Comparison of ENCODE assay signal across 9 cellular contexts in genomic region chr1:55039342-55040082, GRCh38. TPM values are rescaled to one million over a fixed set of nuclear protein-coding genes. Genes with fewer than 3 reads are reported as not detected.
DNase-seq lines count a peak whose midpoint lies in the region; ATAC-seq and TF ChIP-seq lines count a peak whose summit lies in the region.
"Had no signal": no experiment of that assay in that cellular context is flagged by ENCODE, and none has a peak within 500 bp of the region (broad histone marks: within the 10 kb centered on the region; RNA-seq: fewer than 3 reads in every experiment).

Gene PCSK9, plus strand, starts transcription at chr1:55039548. Its CDS starts 290 bp downstream, at chr1:55039838.

- peak; percentile 45 for DNase-seq in GM23248
- DNase-seq in Peyer's patch = peak in 1 of 3 donors; percentile 70
- peak; percentile 18 for DNase-seq in glomerular visceral epithelial cell (ENCODE audit: extremely low spot score)
- DNase-seq in trophoblast cell = no peak
- DNase-seq in NCI-H82 (lab: John Stamatoyannopoulos, UW) = no peak
- no peak for DNase-seq in effector CD4-positive, alpha-beta T cell
- DNase-seq: NCI-H2029 had no signal

- H2BK120ac ChIP-seq in trophoblast cell (ENCODE audit: insufficient read depth, low read length, poor library complexity) = no peak within 1 kb of the TSS

- no peak within 1 kb of the TSS for H3K27ac ChIP-seq in GM23248
- H3K27ac ChIP-seq in Peyer's patch = peak within 1 kb of the TSS in 2 of 4 donors; percentile 17 to 28
- H3K27ac ChIP-seq in trophoblast cell (ENCODE audit: low read depth, low read length) = no peak within 1 kb of the TSS

- H3K79me1 ChIP-seq in trophoblast cell (ENCODE audit: low read length) = no peaks in the 10 kb centered on the region

- H3K9me2 ChIP-seq in GM23248 (ENCODE audit: insufficient read depth) = no peaks in the 10 kb centered on the region

- no peak within 1 kb of the TSS for H2AK5ac ChIP-seq in trophoblast cell (ENCODE audit: low read length)

- TF ChIP-seq CTCF in Peyer's patch (IDR thresholded peaks at IDR 0.05) = no peak

- no peak within 1 kb of the TSS for H3K23ac ChIP-seq in trophoblast cell (ENCODE audit: low read length)

- no peaks in the 10 kb centered on the region for H4K20me1 ChIP-seq in GM23248 (ENCODE audit: insufficient read depth)

- 7 to 8% methylated on average over 59 to 62 of the region's 67 CpGs for WGBS in GM23248 (ENCODE audit: low coverage in 1 of 2, low lambda C conversion rate in 2 of 2, missing lambda C conversion rate in 2 of 2), 2 experiments
- WGBS in trophoblast cell (ENCODE audit: extremely low coverage, insufficient coverage, insufficient read length) = no CpG with 5 or more reads among the region's 67 CpGs

- no peak within 1 kb of the TSS for H2BK5ac ChIP-seq in trophoblast cell (ENCODE audit: low read depth, low read length, poor library complexity)

- peak in 1 of 2 donors; percentile 49 for TF ChIP-seq POLR2A in Peyer's patch (IDR thresholded peaks at IDR 0.05)

- H3K14ac ChIP-seq in trophoblast cell (ENCODE audit: low read length) = no peak within 1 kb of the TSS

- H4K8ac ChIP-seq in trophoblast cell (ENCODE audit: low read depth, low read length) = no peak within 1 kb of the TSS

- H3K4ac ChIP-seq in trophoblast cell (ENCODE audit: low read depth, low read length) = no peak within 1 kb of the TSS

- peak within 1 kb of the TSS; percentile 68 for H3K4me2 ChIP-seq in GM23248 (ENCODE audit: unreplicated experiment)
- peak within 1 kb of the TSS; percentile 66 for H3K4me2 ChIP-seq in trophoblast cell (ENCODE audit: low read length)

- H4K91ac ChIP-seq in trophoblast cell (ENCODE audit: low read depth, low read length) = no peak within 1 kb of the TSS

- no peak within 1 kb of the TSS for H2BK12ac ChIP-seq in trophoblast cell (ENCODE audit: low read length)

- no peak within 1 kb of the TSS for H3K9ac ChIP-seq in GM23248
- no peak within 1 kb of the TSS for H3K9ac ChIP-seq in trophoblast cell (ENCODE audit: low read length)

- H3K36me3 ChIP-seq in GM23248 (ENCODE audit: low read depth) (no peaks in the 10 kb centered on the region), Peyer's patch (no peaks in the 10 kb centered on the region), trophoblast cell (ENCODE audit: control insufficient read depth in 1 of 2, insufficient read depth in 2 of 2, low read length in 2 of 2) (no peaks in the 10 kb centered on the region)

- H3K79me2 ChIP-seq in GM23248 (ENCODE audit: insufficient read depth) = no peaks in the 10 kb centered on the region
- H3K79me2 ChIP-seq in trophoblast cell (ENCODE audit: control insufficient read depth, insufficient read depth, low read length, poor library complexity) = no peaks in the 10 kb centered on the region

- H3K4me1 ChIP-seq in GM23248 (ENCODE audit: insufficient read depth) (no peaks in the 10 kb centered on the region), Peyer's patch (peaks cover 0 to 19% (median 0%) of the 10 kb centered on the region in 4 donors), trophoblast cell (ENCODE audit: control insufficient read depth in 1 of 2, insufficient read depth in 2 of 2, low read length in 2 of 2) (peaks cover 7 to 9% of the 10 kb centered on the region in 2 experiments)

- H3F3A ChIP-seq in GM23248 (ENCODE audit: insufficient read depth) = no peaks in the 10 kb centered on the region

- H3K9me3 ChIP-seq in GM23248 (ENCODE audit: low read depth) (no peaks in the 10 kb centered on the region), Peyer's patch (no peaks in the 10 kb centered on the region), trophoblast cell (ENCODE audit: insufficient read depth, low read depth, low read length) (peaks cover 4% of the 10 kb centered on the region)

- H3K18ac ChIP-seq in trophoblast cell (ENCODE audit: low read length) = no peak within 1 kb of the TSS

- H2AFZ ChIP-seq in GM23248 (peak within 1 kb of the TSS; percentile 16; the same call in 1 of the 2 replicates), trophoblast cell (ENCODE audit: insufficient read depth, low read length, poor library complexity) (no peak within 1 kb of the TSS)

- peaks cover 76% of the 10 kb centered on the region for H3K27me3 ChIP-seq in GM23248 (replicated peaks; ENCODE audit: insufficient read depth)
- no peaks in the 10 kb centered on the region for H3K27me3 ChIP-seq in Peyer's patch
- peaks cover 40% of the 10 kb centered on the region for H3K27me3 ChIP-seq in trophoblast cell (ENCODE audit: insufficient read depth, low read length)

- H3K4me3 ChIP-seq in GM23248 (peak within 1 kb of the TSS; percentile 31; the same call in 1 of the 2 replicates), Peyer's patch (peak within 1 kb of the TSS in 3 of 4 donors; percentile 25 to 58 (median 56)), trophoblast cell (ENCODE audit: low read depth, low read length) (peak within 1 kb of the TSS; percentile 62)

- H4K12ac ChIP-seq in trophoblast cell (ENCODE audit: low read depth, low read length) = no peak within 1 kb of the TSS

- in situ Hi-C loops in GM23248 (cut with MboI) = no loop called here

- ATAC-seq in HG03378 (IDR thresholded peaks at IDR 0.05; ENCODE audit: unreplicated experiment) (no peak), HG02981 (IDR thresholded peaks at IDR 0.05; ENCODE audit: unreplicated experiment) (no peak)

RNA-seq across cellular contexts. Expression of gene PCSK9, which starts in this region (rescaled TPM):
- 0.11 and 0.25 TPM in 2 replicates for total RNA-seq in GM23248 (2014; rRNA removed; shearing (Covaris generic))
- polyA plus RNA-seq in GM23248 (2016; fragmentation: Nextera tagmentation; extraction: Ambion mirVana) = 0.16 TPM in 2 replicates
- total RNA-seq in Peyer's patch = 10 to 100 TPM in 2 of 4 donors, 1 to 10 TPM in 2; 3.5 to 18.4 (median 8.5) TPM
- 0.19 TPM in 2 replicates for polyA plus RNA-seq in trophoblast cell (2013)

Comparison
In these comparisons a context has a peak if more than half of its experiments do, and no peak if none do; other contexts are left out.
1. Peak in DNase-seq, H3K4me3 ChIP-seq and H3K4me2 ChIP-seq in GM23248; RNA of the gene not detected or under 1 TPM.